ENCODE assay signal across 9 cellular contexts in genomic region chr1:202811296-202812175, GRCh38. TPM values are rescaled to one million over a fixed set of nuclear protein-coding genes. Genes with fewer than 3 reads are reported as not detected.
DNase-seq lines count a peak whose midpoint lies in the region; ATAC-seq and TF ChIP-seq lines count a peak whose summit lies in the region.
"Had no signal": no experiment of that assay in that cellular context is flagged by ENCODE, and none has a peak within 500 bp of the region (broad histone marks: within the 10 kb centered on the region; RNA-seq: fewer than 3 reads in every experiment).

No MANE protein-coding gene starts in this region.

- peak overlapping the region; percentile 98 for H2AFZ ChIP-seq in PC-3 (ENCODE audit: low read length)

- H3K27me3 ChIP-seq in Caco-2 (replicated peaks; ENCODE audit: control insufficient read depth, insufficient read depth, low read length) (no peaks in the 10 kb centered on the region), PC-3 (ENCODE audit: low read length) (no peaks in the 10 kb centered on the region), brain microvascular endothelial cell (replicated peaks) (no peaks in the 10 kb centered on the region), kidney epithelial cell (ENCODE audit: control insufficient read depth, insufficient read depth, low read length) (no peaks in the 10 kb centered on the region)

- no peaks in the 10 kb centered on the region for H3K27me3 Mint-ChIP-seq in Caco-2 (ENCODE audit: insufficient read depth, unreplicated experiment)

- no peaks in the 10 kb centered on the region for H3K9me3 Mint-ChIP-seq in Caco-2 (ENCODE audit: unreplicated experiment)

- POLR2A ChIA-PET in Caco-2 (lab: Charles Lee) (interaction anchor here (1.1 to 1.4 kb wide), 3 partner anchors 10 to 77 kb away, joined by 3 to 9 read pairs (median 3); no protein-coding TSS in a partner anchor), PC-3 (lab: Charles Lee; ENCODE audit: unreplicated experiment) (no interaction called here)

- CTCF ChIA-PET in Caco-2 (lab: Charles Lee): interaction anchor here (0.5 kb wide), 1 partner anchor 116 kb away, joined by 3 read pairs; the partner anchor contains the start of gene KLHL12
- CTCF ChIA-PET in PC-3 (lab: Charles Lee): interaction anchor here (0.6 kb wide), 1 partner anchor 215 kb away, joined by 14 read pairs; no protein-coding TSS in a partner anchor

- H3K36me3 ChIP-seq in Caco-2 (ENCODE audit: control insufficient read depth, insufficient read depth, low read length) (no peaks in the 10 kb centered on the region), PC-3 (ENCODE audit: low read depth, low read length) (no peaks in the 10 kb centered on the region), brain microvascular endothelial cell (replicated peaks) (peaks cover 2% of the 10 kb centered on the region), kidney epithelial cell (ENCODE audit: control insufficient read depth, insufficient read depth, low read length) (no peaks in the 10 kb centered on the region)

- H3K4me1 ChIP-seq in Caco-2 (peaks cover 28% of the 10 kb centered on the region), PC-3 (ENCODE audit: insufficient read depth, low read length) (peaks cover 29% of the 10 kb centered on the region)

- 0 out of 2 replicates have a peak overlapping the region, but pooled peaks have one; percentile 4 for H3K27ac ChIP-seq in PC-3 (ENCODE audit: low read length)
- peak overlapping the region; percentile 82 for H3K27ac ChIP-seq in brain microvascular endothelial cell

- intact Hi-C loops in Caco-2 (cut with micrococcal nuclease; ENCODE audit: unreplicated experiment) (loop anchor here (1.0 kb wide), 1 partner anchor 41 kb away; no protein-coding TSS in a partner anchor), PC-3 (cut with micrococcal nuclease) (loop anchor here (2.0 kb wide), 2 partner anchors 41 to 157 kb away; no protein-coding TSS in a partner anchor)

- DNase-seq in Caco-2 (peak in 1 of 2 experiments; percentile 34), PC-3 (no peak), brain microvascular endothelial cell (no peak), kidney epithelial cell (ENCODE audit: low read depth) (no peak), KBM-7 (no peak)
- peak; percentile 63 for DNase-seq in stimulated activated naive CD8-positive, alpha-beta T cell treated with anti-CD3 and anti-CD28 coated beads, Interleukin-15, Interleukin-2, amounts not matched to agents 100 U/mL and 50 U/mL, for 24 hours

- H4K20me1 ChIP-seq in PC-3 (ENCODE audit: low read length): no peaks in the 10 kb centered on the region

- H3K9me3 ChIP-seq in Caco-2 (no peaks in the 10 kb centered on the region), PC-3 (ENCODE audit: low read length) (no peaks in the 10 kb centered on the region)

- H3K27ac Mint-ChIP-seq in Caco-2 (ENCODE audit: unreplicated experiment): peak overlapping the region; percentile 53

- peaks cover 15% of the 10 kb centered on the region for H3K36me3 Mint-ChIP-seq in Caco-2 (ENCODE audit: insufficient read depth, unreplicated experiment)

- ATAC-seq in GM21529 (IDR thresholded peaks at IDR 0.05; ENCODE audit: unreplicated experiment): peak; percentile 29
- ATAC-seq in PC-3: no peak
- no peak for ATAC-seq in stimulated activated naive CD8-positive, alpha-beta T cell treated with anti-CD3 and anti-CD28 coated beads, Interleukin-15, Interleukin-2, amounts not matched to agents 100 U/mL and 50 U/mL, for 24 hours
- ATAC-seq in HG02970 (IDR thresholded peaks at IDR 0.05; ENCODE audit: low FRiP score, unreplicated experiment): no peak

- no peaks in the 10 kb centered on the region for H3K9me2 ChIP-seq in PC-3 (replicated peaks; ENCODE audit: low read length)

- in situ Hi-C loops in brain microvascular endothelial cell (cut with HindIII; ENCODE audit: low pct_ligation_motif_present, low sequenced_read_pairs) (no loop called here), KBM-7 (cut with MboI; ENCODE audit: low pct_unique_long_range_greater_than_20kb, low sequenced_read_pairs) (no loop called here)

- H3K4me1 Mint-ChIP-seq in Caco-2 (ENCODE audit: low read depth, unreplicated experiment): peaks cover 41% of the 10 kb centered on the region

- H3K9ac ChIP-seq in PC-3 (ENCODE audit: low read length): peak overlapping the region; percentile 73

- H3K79me2 ChIP-seq in PC-3 (ENCODE audit: low read length): peaks cover 16% of the 10 kb centered on the region

- no peaks in the 10 kb centered on the region for H3F3A ChIP-seq in PC-3 (ENCODE audit: low read length, unreplicated experiment)

- TF ChIP-seq CTCF in Caco-2 (IDR thresholded peaks at IDR 0.05; ENCODE audit: insufficient read depth in 1 of 2, low read depth in 1 of 2, low read length in 1 of 2, severe bottlenecking in 1 of 2, unreplicated experiment in 1 of 2) (no peak), PC-3 (conservative IDR thresholded peaks at IDR 0.05; ENCODE audit: low read depth, low read length) (no peak), brain microvascular endothelial cell (IDR thresholded peaks at IDR 0.05; ENCODE audit: low read depth, low read length, missing control alignments) (no peak), kidney epithelial cell (IDR thresholded peaks at IDR 0.05; ENCODE audit: insufficient read depth, low read length, poor library complexity, severe bottlenecking) (no peak)

- H3K4me2 ChIP-seq in PC-3 (ENCODE audit: low read length): peak overlapping the region; percentile 99

- H3K4me3 ChIP-seq in Caco-2 (ENCODE audit: low read depth, low read length) (peak overlapping the region; percentile 62), PC-3 (ENCODE audit: low read length) (peak overlapping the region; percentile 81), brain microvascular endothelial cell (ENCODE audit: low read depth, low read length) (peak overlapping the region; percentile 84), kidney epithelial cell (ENCODE audit: low read depth, low read length) (peak overlapping the region; percentile 72)

- BruUV-seq in Caco-2 (replicated peaks; lab: Mats Ljungman, UMichigan): TSS peak; percentile 54
- TSS peak; percentile 68 for BruUV-seq in PC-3 (replicated peaks; lab: Mats Ljungman, UMichigan)

- peak overlapping the region; percentile 89 for H3K4me3 Mint-ChIP-seq in Caco-2 (ENCODE audit: unreplicated experiment)

RNA-seq across cellular contexts. Expression of gene PCAT6, which starts 0.8 kb away (rescaled TPM):
- total RNA-seq in Caco-2 (2022) (1.4 TPM in 1 of 2 replicates, not detected in the other), PC-3 (2014; rRNA removed) (0.26 and 1.7 TPM in 2 replicates), kidney epithelial cell (0.48 TPM in 1 of 2 replicates, not detected in the other)
- total RNA-seq: LHCN-M2 had no signal

RNA-seq across cellular contexts. Expression of gene KDM5B, which starts 3.3 kb away (rescaled TPM):
- total RNA-seq in Caco-2 (2022): 62.7 and 67.5 TPM in 2 replicates
- 41.4 and 42.6 TPM in 2 replicates for total RNA-seq in PC-3 (2014; rRNA removed)
- total RNA-seq in kidney epithelial cell: 66.5 and 70.7 TPM in 2 replicates
